In genomic region chr22:25334091-25334490, GRCh38 we compare ENCODE assay signal across 9 cellular contexts.
A peak's percentile ranks its signal among the peaks of the same experiment; 100 is the strongest.
DNase-seq lines count a peak whose midpoint lies in the region; ATAC-seq and TF ChIP-seq lines count a peak whose summit lies in the region.
"Had no signal": no experiment of that assay in that cellular context is flagged by ENCODE, and none has a peak within 500 bp of the region (broad histone marks: within the 10 kb centered on the region; RNA-seq: fewer than 3 reads in every experiment).

No MANE protein-coding gene starts in this region.

- H3K27me3 ChIP-seq in lower lobe of right lung (ENCODE audit: low read depth) (no peaks in the 10 kb centered on the region), stomach (no peaks in the 10 kb centered on the region), aorta (ENCODE audit: control insufficient read depth in 1 of 2, insufficient read depth in 2 of 2, low read length in 1 of 2) (no peaks in the 10 kb centered on the region)

- 30 to 41% (median 36%) methylated on average over 8 to 10 of the region's 10 CpGs for WGBS in stomach, 5 donors
- whole genome bisulfite sequencing in aorta, 2 donors: 36 to 37% methylated on average over 10 of the region's 10 CpGs

- TF ChIP-seq CTCF in AG09319 (IDR thresholded peaks at IDR 0.05; ENCODE audit: low read depth, low read length) (peak; percentile 31), cardiac fibroblast (IDR thresholded peaks at IDR 0.05; ENCODE audit: low read depth, low read length) (peak; percentile 45), lower lobe of right lung (IDR thresholded peaks at IDR 0.05) (peak; percentile 26), stomach (IDR thresholded peaks at IDR 0.05) (peak in 1 of 7 experiments; percentile 33)

- no peak for TF ChIP-seq EP300 in stomach (IDR thresholded peaks at IDR 0.05)

- peak; percentile 75 to 77 for ATAC-seq in lower lobe of right lung
- ATAC-seq in aorta (ENCODE audit: low FRiP score): no peak

- intact Hi-C loops in lower lobe of right lung (cut with DNase I): no loop called here
- intact Hi-C loops in stomach (cut with DNase I; ENCODE audit: low total_unique reads): loop anchor here (10.0 kb wide), 1 partner anchor 99 kb away; no protein-coding TSS in a partner anchor
- intact Hi-C loops in aorta (cut with DNase I): no loop called here

- H3K4me1 ChIP-seq in lower lobe of right lung (no peaks in the 10 kb centered on the region), stomach (no peaks in the 10 kb centered on the region), aorta (ENCODE audit: control insufficient read depth in 1 of 2, insufficient read depth in 2 of 2, low read length in 2 of 2) (no peaks in the 10 kb centered on the region)

- TF ChIP-seq POLR2A in stomach (IDR thresholded peaks at IDR 0.05): no peak

- no peak overlapping the region for H3K27ac ChIP-seq in lower lobe of right lung
- no peak overlapping the region for H3K27ac ChIP-seq in stomach
- H3K27ac ChIP-seq in aorta (ENCODE audit: low read depth in 1 of 2, low read length in 2 of 2): no peak overlapping the region
- H3K27ac ChIP-seq: epithelial cell of prostate had no signal

- no peak for DNase-seq in AG09319 (ENCODE audit: extremely low read depth, low read depth)
- peak; percentile 29 for DNase-seq in HK-2 (ENCODE audit: unreplicated experiment)
- DNase-seq in SKM-1 (lab: John Stamatoyannopoulos, UW; ENCODE audit: unreplicated experiment): peak; percentile 25
- peak; percentile 21 to 39 for DNase-seq in cardiac fibroblast (ENCODE audit: low read depth in 2 of 2)
- no peak for DNase-seq in lower lobe of right lung
- DNase-seq in stomach: peak; percentile 72
- no peak for DNase-seq in aorta
- no peak for DNase-seq in occipital lobe (lab: John Stamatoyannopoulos, UW)

- H3K9me3 ChIP-seq in lower lobe of right lung: peaks cover 13% of the 10 kb centered on the region
- H3K9me3 ChIP-seq in stomach: peaks cover 0 to 52% (median 22%) of the 10 kb centered on the region in 4 donors
- H3K9me3 ChIP-seq in aorta (ENCODE audit: control insufficient read depth, low read length): peaks cover 1% of the 10 kb centered on the region

- H3K4me3 ChIP-seq in cardiac fibroblast (replicated peaks in 1 of 2; ENCODE audit: low read depth in 2 of 2, low read length in 2 of 2): no peak overlapping the region
- H3K4me3 ChIP-seq in lower lobe of right lung: no peak overlapping the region
- no peak overlapping the region for H3K4me3 ChIP-seq in stomach
- H3K4me3 ChIP-seq in aorta (ENCODE audit: low read length in 2 of 2): no peak overlapping the region

- H3K36me3 ChIP-seq in lower lobe of right lung (no peaks in the 10 kb centered on the region), stomach (no peaks in the 10 kb centered on the region), aorta (ENCODE audit: control insufficient read depth in 1 of 2, insufficient read depth in 2 of 2, low read length in 1 of 2) (no peaks in the 10 kb centered on the region)

Comparison
In these comparisons a context has a peak if more than half of its experiments do, and no peak if none do; other contexts are left out.
1. DNase-seq: peak in HK-2 (single experiment), SKM-1 (single experiment), cardiac fibroblast (2 of 2) and stomach (single experiment); none in AG09319 (single experiment), lower lobe of right lung (single experiment), aorta (0 of 2) and occipital lobe (single experiment).